8 cellular contexts compared by ENCODE assay signal in genomic region chr5:52798952-52799351, GRCh38. TPM values are rescaled to one million over a fixed set of nuclear protein-coding genes. Genes with fewer than 3 reads are reported as not detected.
DNase-seq lines count a peak whose midpoint lies in the region; ATAC-seq, FAIRE-seq and TF ChIP-seq lines count a peak whose summit lies in the region.

No MANE protein-coding gene starts in this region.

- peaks cover 14% of the 10 kb centered on the region for H3K36me3 ChIP-seq in KMS-11 (ENCODE audit: insufficient read depth)
- peaks cover 2% of the 10 kb centered on the region for H3K36me3 ChIP-seq in bronchial epithelial cell (ENCODE audit: control insufficient read depth, insufficient read depth, low read length)
- no peaks in the 10 kb centered on the region for H3K36me3 ChIP-seq in muscle layer of colon (ENCODE audit: insufficient read depth, low read length)

- DNase-seq in AG10803 (ENCODE audit: low read depth), result peak; percentile 38
- no peak for DNase-seq in bronchial epithelial cell (ENCODE audit: low read depth)
- no peak for DNase-seq in posterior vena cava (ENCODE audit: low spot score)
- DNase-seq in erythroblast (lab: John Stamatoyannopoulos, UW), result no peak
- no peak for DNase-seq in posterior cingulate gyrus

- intact Hi-C loops in posterior vena cava (cut with DNase I) (no loop called here), posterior cingulate gyrus (cut with DNase I) (no loop called here)

- H3K4me3 ChIP-seq in AG10803 (ENCODE audit: low read length) (peak overlapping the region; percentile 84), KMS-11 (IDR thresholded peaks at IDR 0.05; ENCODE audit: insufficient read depth, low read depth, low read length) (no peak overlapping the region), bronchial epithelial cell (ENCODE audit: low read depth, low read length) (peak overlapping the region; percentile 75), muscle layer of colon (ENCODE audit: low read depth in 1 of 2, low read length in 2 of 2) (peak overlapping the region; percentile 80 to 89)

- H3K4me2 ChIP-seq in KMS-11, result peak overlapping the region; percentile 81

- H3K27me3 ChIP-seq in KMS-11 (ENCODE audit: insufficient read depth, low read depth) (no peaks in the 10 kb centered on the region), bronchial epithelial cell (ENCODE audit: control insufficient read depth, insufficient read depth, low read length) (no peaks in the 10 kb centered on the region), muscle layer of colon (ENCODE audit: control insufficient read depth in 1 of 2, insufficient read depth in 2 of 2, low read length in 2 of 2) (no peaks in the 10 kb centered on the region)

- peak overlapping the region; percentile 96 for H2AFZ ChIP-seq in KMS-11 (ENCODE audit: low read depth)

- H3K9ac ChIP-seq in KMS-11 (peak overlapping the region; percentile 96; the same call in 1 of the 2 replicates), muscle layer of colon (ENCODE audit: low read length) (peak overlapping the region; percentile 75)

- H4K20me1 ChIP-seq in KMS-11 (ENCODE audit: insufficient read depth), result peaks cover 21% of the 10 kb centered on the region

- H3K4me1 ChIP-seq in KMS-11 (ENCODE audit: low read depth, poor library complexity, severe bottlenecking) (peaks cover 26% of the 10 kb centered on the region), muscle layer of colon (ENCODE audit: insufficient read depth, low read length) (peaks cover 42% of the 10 kb centered on the region)

- H3K27ac ChIP-seq in KMS-11 (no peak overlapping the region), muscle layer of colon (ENCODE audit: low read depth, low read length) (peak overlapping the region; percentile 74)

- no peak for FAIRE-seq in bronchial epithelial cell (lab: Jason Lieb, UNC)

- TF ChIP-seq CTCF in AG10803 (conservative IDR thresholded peaks at IDR 0.05; ENCODE audit: low read length), result no peak
- no peak for TF ChIP-seq CTCF in KMS-11 (conservative IDR thresholded peaks at IDR 0.05; ENCODE audit: low read depth, low read length)
- no peak for TF ChIP-seq CTCF in bronchial epithelial cell (IDR thresholded peaks at IDR 0.05; ENCODE audit: insufficient read depth, low read length, severe bottlenecking)

- TF ChIP-seq POLR2A in erythroblast (IDR thresholded peaks at IDR 0.05; ENCODE audit: low read length), result no peak

- ATAC-seq in HG03378 (IDR thresholded peaks at IDR 0.05; ENCODE audit: unreplicated experiment), result no peak

- H3K9me3 ChIP-seq in muscle layer of colon (ENCODE audit: low read length), result no peaks in the 10 kb centered on the region

- peaks cover 38% of the 10 kb centered on the region for H3K79me2 ChIP-seq in KMS-11 (ENCODE audit: insufficient read depth, low read depth)

RNA-seq across cellular contexts. Expression of gene ITGA1, which starts 11.2 kb away (rescaled TPM):
- total RNA-seq in bronchial epithelial cell, result 2.0 and 3.7 TPM in 2 replicates
- 100 to 1,000 TPM; 134 to 213 TPM for total RNA-seq in posterior vena cava

RNA-seq across cellular contexts. Expression of gene PELO, which starts 11.2 kb away (rescaled TPM):
- 21.3 and 26.2 TPM in 2 replicates for total RNA-seq in bronchial epithelial cell
- 10 to 100 TPM; 49.4 to 61.8 TPM for total RNA-seq in posterior vena cava

Comparison
In these comparisons a context has a peak if more than half of its experiments do, and no peak if none do; other contexts are left out.
1. RNA of gene ITGA1, which starts 11.2 kb away (total RNA-seq): 134 to 213 TPM in posterior vena cava; 2.0 to 3.7 TPM in bronchial epithelial cell; every median in the first group is over 10 times any median in the second.